9 cellular contexts compared by ENCODE assay signal in genomic region chr15:37981781-37982180, GRCh38. TPM values are rescaled to one million over a fixed set of nuclear protein-coding genes. Genes with fewer than 3 reads are reported as not detected.
DNase-seq lines count a peak whose midpoint lies in the region; ATAC-seq, FAIRE-seq and TF ChIP-seq lines count a peak whose summit lies in the region.
"Had no signal": no experiment of that assay in that cellular context is flagged by ENCODE, and none has a peak within 500 bp of the region (broad histone marks: within the 10 kb centered on the region; RNA-seq: fewer than 3 reads in every experiment).

No MANE protein-coding gene starts in this region.

- ATAC-seq in left colon: peak; percentile 77

- peak; percentile 50 for TF ChIP-seq CTCF in WERI-Rb-1 (IDR thresholded peaks at IDR 0.05; ENCODE audit: low read depth, low read length)
- TF ChIP-seq CTCF in endothelial cell (IDR thresholded peaks at IDR 0.05; ENCODE audit: unreplicated experiment): no peak

- no peak overlapping the region for H3K4me3 ChIP-seq in WERI-Rb-1 (ENCODE audit: low read depth, low read length)
- H3K4me3 ChIP-seq: SJCRH30 had no signal

- H3K36me3 Mint-ChIP-seq in endothelial cell (ENCODE audit: low read depth, unreplicated experiment): no peaks in the 10 kb centered on the region

- no peaks in the 10 kb centered on the region for H3K9me3 ChIP-seq in WERI-Rb-1 (ENCODE audit: severe bottlenecking)
- H3K9me3 ChIP-seq: SJCRH30 had no signal

- H3K27me3 ChIP-seq in WERI-Rb-1 (ENCODE audit: insufficient read depth, low read depth, severe bottlenecking): no peaks in the 10 kb centered on the region
- H3K27me3 ChIP-seq: SJCRH30 had no signal

- no peak overlapping the region for H3K27ac ChIP-seq in WERI-Rb-1
- H3K27ac ChIP-seq: SJCRH30 had no signal

- intact Hi-C loops in left colon (cut with DNase I, micrococcal nuclease): no loop called here

- no peak for FAIRE-seq in HTR-8/SVneo (lab: Jason Lieb, UNC)

- no peak overlapping the region for H3K4me3 Mint-ChIP-seq in endothelial cell (ENCODE audit: unreplicated experiment)

- no peak overlapping the region for H3K27ac Mint-ChIP-seq in endothelial cell (ENCODE audit: unreplicated experiment)

- H3K27me3 Mint-ChIP-seq in endothelial cell (ENCODE audit: unreplicated experiment): peaks cover 2% of the 10 kb centered on the region

- DNase-seq in COLO668 (lab: John Stamatoyannopoulos, UW; ENCODE audit: unreplicated experiment) (peak; percentile 5), HTR-8/SVneo (ENCODE audit: insufficient read length, low spot score) (peak; percentile 5), WERI-Rb-1 (peak; percentile 14), left colon (no peak), KG1 (lab: John Stamatoyannopoulos, UW) (no peak), DMS79 treated with DMSO at 0.1 percent for 48 hours (lab: John Stamatoyannopoulos, UW) (no peak), NCI-H187 treated with DMSO at 0.1 percent for 48 hours (lab: John Stamatoyannopoulos, UW) (no peak), endothelial cell (ENCODE audit: low spot score) (no peak)

- H3K9me3 Mint-ChIP-seq in endothelial cell (ENCODE audit: unreplicated experiment): no peaks in the 10 kb centered on the region

- H3K36me3 ChIP-seq in WERI-Rb-1: no peaks in the 10 kb centered on the region
- H3K36me3 ChIP-seq: SJCRH30 had no signal

- H3K4me1 Mint-ChIP-seq in endothelial cell (ENCODE audit: unreplicated experiment): no peaks in the 10 kb centered on the region

RNA-seq across cellular contexts. Expression of gene TMCO5A, which starts 47.3 kb away (rescaled TPM):
- not detected for total RNA-seq in left colon
- total RNA-seq in endothelial cell (ENCODE audit: unreplicated experiment): not detected
- total RNA-seq: SJCRH30 had no signal

Comparison
In these comparisons a context has a peak if more than half of its experiments do, and no peak if none do; other contexts are left out.
1. DNase-seq: peak in COLO668 (single experiment), HTR-8/SVneo (single experiment) and WERI-Rb-1 (single experiment); none in left colon (0 of 2), KG1 (single experiment), DMS79 treated with DMSO at 0.1 percent for 48 hours (single experiment), NCI-H187 treated with DMSO at 0.1 percent for 48 hours (single experiment) and endothelial cell (single experiment).